In the genomic region with DNA sequence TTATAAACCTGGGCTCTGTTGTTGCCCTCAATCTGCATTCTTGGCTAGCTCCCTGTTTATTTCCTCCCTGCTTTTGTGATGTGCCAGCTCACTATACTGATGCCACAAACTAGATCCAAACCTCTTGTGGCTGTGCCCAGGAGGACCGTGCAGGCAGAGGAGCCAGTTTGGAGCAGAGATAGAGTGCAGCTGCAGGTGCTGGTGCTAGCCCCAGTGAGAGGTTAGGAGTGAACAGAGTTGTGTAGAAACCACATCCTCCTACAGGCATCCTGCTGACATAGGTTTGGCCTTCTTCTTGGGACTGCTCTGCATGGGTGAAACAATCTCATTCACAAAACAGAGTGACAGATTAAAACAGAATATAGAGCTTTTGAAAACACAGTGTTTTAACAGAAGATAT, we compare ENCODE assay signal across 9 cellular contexts. TPM values are rescaled to one million over a fixed set of nuclear protein-coding genes. Genes with fewer than 3 reads are reported as not detected.
A peak's percentile ranks its signal among the peaks of the same experiment; 100 is the strongest.
DNase-seq lines count a peak whose midpoint lies in the region; ATAC-seq and TF ChIP-seq lines count a peak whose summit lies in the region.
"Had no signal": no experiment of that assay in that cellular context is flagged by ENCODE, and none has a peak within 500 bp of the region (broad histone marks: within the 10 kb centered on the region; RNA-seq: fewer than 3 reads in every experiment).

No MANE protein-coding gene starts in this region.

- peak; percentile 63 for DNase-seq in activated CD4-positive, alpha-beta memory T cell treated with anti-CD3 and anti-CD28 coated beads for 36 hours
- DNase-seq in stimulated activated CD4-positive, alpha-beta T cell treated with anti-CD3 and anti-CD28 coated beads, Interleukin-4, amount 100 ng/mL, for 4 hours, result peak; percentile 7 to 44
- no peak for DNase-seq in NCI-H2227 treated with DMSO at 0.1 percent for 48 hours (lab: John Stamatoyannopoulos, UW)
- no peak for DNase-seq in adrenal gland
- DNase-seq in hippocampal formation (lab: John Stamatoyannopoulos, UW), result no peak
- no peak for DNase-seq in NCI-H2171 (lab: John Stamatoyannopoulos, UW)

- WGBS in adrenal gland, 4 donors, result 17 to 44% (median 30%) methylated on average over 1 of the region's 1 CpG

- H3K36me3 Mint-ChIP-seq in activated CD4-positive, alpha-beta memory T cell treated with anti-CD3 and anti-CD28 coated beads for 36 hours, result peaks cover 4% of the 10 kb centered on the region
- H3K36me3 Mint-ChIP-seq: IgD-negative memory B cell had no signal

- no peak for TF ChIP-seq CTCF in adrenal gland (IDR thresholded peaks at IDR 0.05)

- H3K27me3 Mint-ChIP-seq in activated CD4-positive, alpha-beta memory T cell treated with anti-CD3 and anti-CD28 coated beads for 36 hours, result no peaks in the 10 kb centered on the region
- H3K27me3 Mint-ChIP-seq: IgD-negative memory B cell had no signal

- no peak overlapping the region for H3K27ac ChIP-seq in adrenal gland

- H3K27ac Mint-ChIP-seq in activated CD4-positive, alpha-beta memory T cell treated with anti-CD3 and anti-CD28 coated beads for 36 hours, result peak overlapping the region; percentile 78

- POLR2A ChIA-PET in activated CD4-positive, alpha-beta memory T cell treated with anti-CD3 and anti-CD28 coated beads for 36 hours (lab: Charles Lee), result interaction anchor here (0.7 to 1.6 kb wide), 3 partner anchors 11 to 230 kb away, joined by 3 read pairs; no protein-coding TSS in a partner anchor

- H3K4me3 Mint-ChIP-seq in activated CD4-positive, alpha-beta memory T cell treated with anti-CD3 and anti-CD28 coated beads for 36 hours, result peak overlapping the region; percentile 47

- TF ChIP-seq POLR2A in adrenal gland (IDR thresholded peaks at IDR 0.05), result no peak

- intact Hi-C loops in activated CD4-positive, alpha-beta memory T cell treated with anti-CD3 and anti-CD28 coated beads for 36 hours (cut with micrococcal nuclease), result loop anchor here (1.0 to 5.0 kb wide), 5 partner anchors 8 to 537 kb away; no protein-coding TSS in a partner anchor
- intact Hi-C loops in adrenal gland (cut with DNase I), result loop anchor here (5.0 kb wide), 1 partner anchor 62 kb away; no protein-coding TSS in a partner anchor

- H3K4me1 ChIP-seq in adrenal gland (replicated peaks in 1 of 2), result no peaks in the 10 kb centered on the region

- no peaks in the 10 kb centered on the region for H3K9me3 Mint-ChIP-seq in activated CD4-positive, alpha-beta memory T cell treated with anti-CD3 and anti-CD28 coated beads for 36 hours
- H3K9me3 Mint-ChIP-seq: IgD-negative memory B cell had no signal

- H3K9me3 ChIP-seq in adrenal gland (replicated peaks in 1 of 3), result no peaks in the 10 kb centered on the region

- no peaks in the 10 kb centered on the region for H3K36me3 ChIP-seq in adrenal gland (replicated peaks in 1 of 2)

- no peaks in the 10 kb centered on the region for H3K27me3 ChIP-seq in adrenal gland

- peaks cover 78% of the 10 kb centered on the region for H3K4me1 Mint-ChIP-seq in activated CD4-positive, alpha-beta memory T cell treated with anti-CD3 and anti-CD28 coated beads for 36 hours (ENCODE audit: low read depth)

- ATAC-seq in GM19372 (IDR thresholded peaks at IDR 0.05; ENCODE audit: low read depth, unreplicated experiment), result peak; percentile 90
- peak; percentile 93 for ATAC-seq in HG03097 (IDR thresholded peaks at IDR 0.05; ENCODE audit: low FRiP score, unreplicated experiment)

- H3K4me3 ChIP-seq in adrenal gland, result no peak overlapping the region

- CTCF ChIA-PET in activated CD4-positive, alpha-beta memory T cell treated with anti-CD3 and anti-CD28 coated beads for 36 hours (lab: Charles Lee), result interaction anchor here (1.1 to 5.7 kb wide), 6 partner anchors 10 to 273 kb away, joined by 3 to 126 read pairs (median 8); no protein-coding TSS in a partner anchor

RNA-seq across cellular contexts. Expression of a gene that starts 25.7 kb away (rescaled TPM):
- total RNA-seq in activated CD4-positive, alpha-beta memory T cell treated with anti-CD3 and anti-CD28 coated beads for 36 hours, result 10 to 100 TPM; 12.0 to 12.3 TPM
- under 1 TPM in 3 of 8 donors, not detected in 5; 0.18 to 0.54 (median 0.26) TPM for total RNA-seq in adrenal gland
- polyA plus RNA-seq in adrenal gland, result under 1 TPM in 2 of 3 donors, not detected in 1; 0.10 to 0.24 TPM
- polyA plus RNA-seq: IgD-negative memory B cell had no signal

Comparison
In these comparisons a context has a peak if more than half of its experiments do, and no peak if none do; other contexts are left out.
1. DNase-seq: peak in activated CD4-positive, alpha-beta memory T cell treated with anti-CD3 and anti-CD28 coated beads for 36 hours (single experiment) and stimulated activated CD4-positive, alpha-beta T cell treated with anti-CD3 and anti-CD28 coated beads, Interleukin-4, amount 100 ng/mL, for 4 hours (2 of 2); none in NCI-H2227 treated with DMSO at 0.1 percent for 48 hours (single experiment), adrenal gland (0 of 7), hippocampal formation (0 of 2) and NCI-H2171 (single experiment).
2. RNA of a gene that starts 25.7 kb away (total RNA-seq): 12.0 to 12.3 TPM in activated CD4-positive, alpha-beta memory T cell treated with anti-CD3 and anti-CD28 coated beads for 36 hours; 0.18 to 0.54 TPM in adrenal gland; every median in the first group is over 4 times any median in the second.